Comparison of ENCODE assay signal across 17 cellular contexts in the genomic region with DNA sequence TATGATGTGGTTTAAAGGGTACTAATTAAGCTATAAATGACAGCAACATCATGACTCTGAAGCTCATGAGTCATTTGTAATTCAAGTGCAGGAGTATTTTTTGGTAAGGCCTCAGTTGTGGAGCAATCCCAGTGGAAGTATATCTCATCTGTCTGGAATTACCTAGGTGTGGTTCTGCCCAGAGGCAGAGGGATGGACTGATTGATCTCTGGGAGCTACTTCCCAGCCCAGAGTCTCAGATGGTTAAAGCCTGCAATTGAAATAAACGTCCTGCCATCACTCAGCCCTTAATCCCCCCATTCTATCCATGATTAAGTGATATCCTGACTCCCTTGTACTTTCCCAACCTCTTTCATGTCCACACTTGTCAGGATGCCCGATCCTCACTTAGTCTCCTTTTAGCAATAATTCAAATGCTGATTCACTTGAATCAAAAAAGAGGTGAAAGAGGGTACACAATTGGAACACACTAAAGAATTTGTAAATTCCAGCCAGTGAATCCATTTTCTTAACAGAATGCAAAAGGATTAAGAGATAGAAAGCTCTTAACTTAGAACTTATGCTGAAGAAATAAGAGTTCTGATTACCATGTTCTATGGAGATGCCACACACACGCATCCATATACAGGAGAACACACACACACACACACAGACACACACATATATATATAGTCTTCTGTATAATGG.
DNase-seq lines count a peak whose midpoint lies in the region; ATAC-seq and TF ChIP-seq lines count a peak whose summit lies in the region.
"Had no signal": no experiment of that assay in that cellular context is flagged by ENCODE, and none has a peak within 500 bp of the region (broad histone marks: within the 10 kb centered on the region; RNA-seq: fewer than 3 reads in every experiment).

No MANE protein-coding gene starts in this region.

- DNase-seq in AG10803 (ENCODE audit: low read depth): peak; percentile 85
- DNase-seq in LHCN-M2 (ENCODE audit: low read depth): peak; percentile 83
- peak; percentile 48 for DNase-seq in astrocyte of the hippocampus (ENCODE audit: low read depth, low spot score)
- peak; percentile 77 for DNase-seq in kidney tubule cell (ENCODE audit: low spot score)
- DNase-seq in NCI-H2107 treated with DMSO at 0.1 percent for 48 hours (lab: John Stamatoyannopoulos, UW; ENCODE audit: unreplicated experiment): no peak
- no peak for DNase-seq in COR-L47 (lab: John Stamatoyannopoulos, UW)
- DNase-seq in NCI-H2029 treated with DMSO at 0.1 percent for 48 hours (lab: John Stamatoyannopoulos, UW): no peak
- no peak for DNase-seq in heart right ventricle
- DNase-seq: AML-193, cortex of kidney, DMS153, gastrocnemius medialis, NCI-H187, trophoblast cell had no signal

- intact Hi-C loops in heart right ventricle (cut with DNase I): no loop called here

- ATAC-seq in heart right ventricle: no peak
- ATAC-seq: activated naive CD4-positive, alpha-beta T cell treated with anti-CD3 and anti-CD28 coated beads, Interleukin-2, amount 50 U/mL, for 72 hours; gastrocnemius medialis; K562 had no signal

- peaks cover 0 to 6% (median 0%) of the 10 kb centered on the region in 9 donors for H3K4me1 ChIP-seq in heart right ventricle
- H3K4me1 ChIP-seq: gastrocnemius medialis, prostate gland had no signal

- TF ChIP-seq CTCF in AG10803 (conservative IDR thresholded peaks at IDR 0.05; ENCODE audit: low read length): no peak
- TF ChIP-seq CTCF in heart right ventricle (IDR thresholded peaks at IDR 0.05): no peak

- H3K4me3 ChIP-seq in AG10803 (ENCODE audit: low read length) (no peak overlapping the region), heart right ventricle (no peak overlapping the region)
- H3K4me3 ChIP-seq: gastrocnemius medialis, K562, prostate gland had no signal

- no peaks in the 10 kb centered on the region for H3K9me3 ChIP-seq in heart right ventricle
- H3K9me3 ChIP-seq: gastrocnemius medialis, prostate gland had no signal

- 72 to 77% methylated on average over 3 of the region's 3 CpGs for WGBS in heart right ventricle, 2 donors

- no peaks in the 10 kb centered on the region for H3K36me3 ChIP-seq in heart right ventricle
- H3K36me3 ChIP-seq: gastrocnemius medialis, prostate gland had no signal

- H3K27ac ChIP-seq in heart right ventricle: no peak overlapping the region
- H3K27ac ChIP-seq: gastrocnemius medialis, prostate gland had no signal

- H3K27me3 ChIP-seq in heart right ventricle: no peaks in the 10 kb centered on the region
- H3K27me3 ChIP-seq: gastrocnemius medialis had no signal

Comparison
In these comparisons a context has a peak if more than half of its experiments do, and no peak if none do; other contexts are left out.
1. DNase-seq: peak in AG10803 (single experiment), LHCN-M2 (single experiment), astrocyte of the hippocampus (single experiment) and kidney tubule cell (single experiment); none in NCI-H2107 treated with DMSO at 0.1 percent for 48 hours (single experiment), COR-L47 (single experiment), NCI-H2029 treated with DMSO at 0.1 percent for 48 hours (single experiment) and heart right ventricle (0 of 2).